ENCODE assay signal across 1 cellular context in genomic region chr11:126432065-126432461, GRCh38.
TF ChIP-seq lines count a peak whose summit lies in the region.

No MANE protein-coding gene starts in this region.

TF ChIP-seq in SK-N-SH, 30 proteins besides CTCF, POLR2A, EP300 and RAD21 (continued from another document):
- TF ChIP-seq TEAD4 (IDR thresholded peaks at IDR 0.05; ENCODE audit: borderline replicate concordance, insufficient read depth), result no peak
- no peak for TF ChIP-seq RFX5 (IDR thresholded peaks at IDR 0.05; ENCODE audit: low read length)
- no peak for TF ChIP-seq JUND (IDR thresholded peaks at IDR 0.05)
- no peak for TF ChIP-seq ELF1 (IDR thresholded peaks at IDR 0.05)
- no peak for TF ChIP-seq MEF2A (IDR thresholded peaks at IDR 0.05; ENCODE audit: borderline replicate concordance, low read depth)
- no peak for TF ChIP-seq USF1 (IDR thresholded peaks at IDR 0.05; ENCODE audit: borderline replicate concordance, low read depth)
TF ChIP-seq in SK-N-SH: peak in this region for 0.
